19 cellular contexts compared by ENCODE assay signal in genomic region chr7:3282457-3282856, GRCh38. TPM values are rescaled to one million over a fixed set of nuclear protein-coding genes. Genes with fewer than 3 reads are reported as not detected.
DNase-seq lines count a peak whose midpoint lies in the region; ATAC-seq and TF ChIP-seq lines count a peak whose summit lies in the region.
"Had no signal": no experiment of that assay in that cellular context is flagged by ENCODE, and none has a peak within 500 bp of the region (broad histone marks: within the 10 kb centered on the region; RNA-seq: fewer than 3 reads in every experiment).

No MANE protein-coding gene starts in this region.

- 70 to 71% methylated on average over 7 of the region's 7 CpGs for WGBS in heart right ventricle, 2 donors

- H3K9me3 Mint-ChIP-seq in activated T-cell treated with anti-CD3 and anti-CD28 coated beads, Interleukin-2, amount 50 U/mL, for 24 hours: peaks cover 4% of the 10 kb centered on the region

- no peaks in the 10 kb centered on the region for H3K36me3 Mint-ChIP-seq in activated T-cell treated with anti-CD3 and anti-CD28 coated beads, Interleukin-2, amount 50 U/mL, for 24 hours (ENCODE audit: low read depth)

- H3K4me3 Mint-ChIP-seq in activated T-cell treated with anti-CD3 and anti-CD28 coated beads, Interleukin-2, amount 50 U/mL, for 24 hours: no peak overlapping the region
- H3K4me3 Mint-ChIP-seq: WTC11 had no signal

- H3K4me1 Mint-ChIP-seq in activated T-cell treated with anti-CD3 and anti-CD28 coated beads, Interleukin-2, amount 50 U/mL, for 24 hours (ENCODE audit: low read depth): no peaks in the 10 kb centered on the region

- H3K4me1 ChIP-seq in right atrium auricular region: no peaks in the 10 kb centered on the region
- H3K4me1 ChIP-seq in heart right ventricle: peaks cover 0 to 5% (median 0%) of the 10 kb centered on the region in 9 donors
- H3K4me1 ChIP-seq: pancreas had no signal

- DNase-seq in Right ventricle myocardium superior: no peak
- DNase-seq in right atrium auricular region (ENCODE audit: low spot score): no peak
- DNase-seq in heart right ventricle: peak in 1 of 2 donors; percentile 21
- DNase-seq in posterior vena cava (ENCODE audit: low spot score): peak; percentile 83
- no peak for DNase-seq in activated T-cell treated with anti-CD3 and anti-CD28 coated beads, Interleukin-2, amount 50 U/mL, for 24 hours
- DNase-seq in SW480 (ENCODE audit: low spot score): no peak
- no peak for DNase-seq in NCI-H526 (lab: John Stamatoyannopoulos, UW)
- DNase-seq: cerebellar nuclear complex; hippocampal formation; NCI-H1694 treated with DMSO at 0.1 percent for 48 hours; NCI-H345; SHP77 treated with DMSO at 0.1 percent for 48 hours; stimulated activated CD4-positive, alpha-beta T cell treated with anti-CD3 and anti-CD28 coated beads, Interleukin-4, amount 100 ng/mL, for 4 hours; stimulated activated CD8-positive, alpha-beta memory T cell treated with anti-CD3 and anti-CD28 coated beads, Interleukin-4, amount 100 ng/mL, for 48 hours had no signal

- H3K27me3 ChIP-seq in right atrium auricular region (no peaks in the 10 kb centered on the region), heart right ventricle (no peaks in the 10 kb centered on the region)
- H3K27me3 ChIP-seq: pancreas had no signal

- no peak for TF ChIP-seq CTCF in right atrium auricular region (IDR thresholded peaks at IDR 0.05)
- TF ChIP-seq CTCF in heart right ventricle (IDR thresholded peaks at IDR 0.05): no peak

- intact Hi-C loops in Right ventricle myocardium superior (cut with DNase I): no loop called here
- intact Hi-C loops in heart right ventricle (cut with DNase I): no loop called here
- intact Hi-C loops in posterior vena cava (cut with DNase I): no loop called here

- H3K4me3 ChIP-seq in right atrium auricular region (no peak overlapping the region), heart right ventricle (no peak overlapping the region)
- H3K4me3 ChIP-seq: pancreas, skin epidermis had no signal

- no peaks in the 10 kb centered on the region for H3K9me3 ChIP-seq in right atrium auricular region
- peaks cover 0 to under 1% (median 0%) of the 10 kb centered on the region in 11 donors for H3K9me3 ChIP-seq in heart right ventricle
- H3K9me3 ChIP-seq: pancreas had no signal

- peak; percentile 69 for ATAC-seq in Right ventricle myocardium superior (ENCODE audit: poor library complexity)
- ATAC-seq in heart right ventricle: peak; percentile 33 to 85 (median 68)
- no peak for ATAC-seq in HG03460 (IDR thresholded peaks at IDR 0.05; ENCODE audit: unreplicated experiment)

- peaks cover 7% of the 10 kb centered on the region for H3K27me3 Mint-ChIP-seq in activated T-cell treated with anti-CD3 and anti-CD28 coated beads, Interleukin-2, amount 50 U/mL, for 24 hours

- H3K27ac ChIP-seq in right atrium auricular region: peak overlapping the region in 1 of 2 donors; percentile 1
- H3K27ac ChIP-seq in heart right ventricle: no peak overlapping the region
- H3K27ac ChIP-seq: pancreas, skin epidermis had no signal

- H3K36me3 ChIP-seq in right atrium auricular region (no peaks in the 10 kb centered on the region), heart right ventricle (no peaks in the 10 kb centered on the region)
- H3K36me3 ChIP-seq: pancreas had no signal

- no peak overlapping the region for H3K27ac Mint-ChIP-seq in activated T-cell treated with anti-CD3 and anti-CD28 coated beads, Interleukin-2, amount 50 U/mL, for 24 hours

RNA-seq across cellular contexts. Expression of gene SDK1, which starts 18.6 kb away (rescaled TPM):
- total RNA-seq in Right ventricle myocardium superior (2.2 TPM), right atrium auricular region (1 to 10 TPM; 3.1 to 3.6 TPM), heart right ventricle (1 to 10 TPM; 1.0 to 5.3 (median 3.7) TPM), posterior vena cava (10 to 100 TPM; 14.4 to 18.3 TPM)
- polyA plus RNA-seq in heart right ventricle: 1 to 10 TPM; 2.1 to 2.3 TPM
- total RNA-seq: G401 had no signal
